In the genomic region with DNA sequence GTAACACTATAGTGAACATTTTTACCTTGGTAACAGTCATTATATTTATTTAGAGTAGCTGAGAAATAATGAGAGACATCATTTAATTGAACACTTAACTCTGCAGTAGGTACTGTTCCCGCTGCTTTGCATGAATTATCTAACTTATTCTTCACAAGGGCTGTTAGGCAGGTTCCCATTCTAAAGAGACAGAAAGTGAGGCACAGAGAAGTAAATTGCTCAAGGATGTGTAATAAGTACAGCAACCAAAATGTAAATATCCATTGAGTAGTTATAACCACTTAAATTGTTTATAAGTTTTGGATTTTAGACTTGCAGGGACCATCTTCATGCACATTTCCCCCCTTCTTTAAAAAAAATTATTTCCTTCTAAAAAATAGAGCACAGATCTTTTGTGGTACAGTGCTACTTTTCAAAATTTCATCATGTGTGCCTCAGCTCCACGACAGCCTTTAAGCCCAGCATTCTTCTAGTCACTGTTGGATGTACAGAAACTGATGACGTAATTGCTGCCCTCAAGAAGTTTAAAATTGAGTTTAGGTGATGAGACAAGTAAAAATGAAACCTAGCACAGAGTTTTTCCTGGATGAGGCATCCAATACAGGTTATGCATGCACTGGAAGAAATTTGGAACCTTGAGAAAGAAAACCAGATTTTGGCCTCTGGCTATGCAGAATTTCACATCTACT, we compare ENCODE assay signal across 11 cellular contexts. TPM values are rescaled to one million over a fixed set of nuclear protein-coding genes. Genes with fewer than 3 reads are reported as not detected.
DNase-seq lines count a peak whose midpoint lies in the region; ATAC-seq and TF ChIP-seq lines count a peak whose summit lies in the region.
"Had no signal": no experiment of that assay in that cellular context is flagged by ENCODE, and none has a peak within 500 bp of the region (broad histone marks: within the 10 kb centered on the region; RNA-seq: fewer than 3 reads in every experiment).

No MANE protein-coding gene starts in this region.

- H3K27ac Mint-ChIP-seq in activated CD8-positive, alpha-beta memory T cell treated with anti-CD3 and anti-CD28 coated beads, Interleukin-2, amount 10 ng/mL, durations not matched to agents 7 days and 5 days: no peak overlapping the region

- H3K27me3 ChIP-seq in transverse colon: no peaks in the 10 kb centered on the region

- H3K36me3 Mint-ChIP-seq in activated CD8-positive, alpha-beta memory T cell treated with anti-CD3 and anti-CD28 coated beads, Interleukin-2, amount 10 ng/mL, durations not matched to agents 7 days and 5 days: peaks cover 23% of the 10 kb centered on the region

- H3K36me3 ChIP-seq in transverse colon: no peaks in the 10 kb centered on the region

- WGBS in transverse colon (ENCODE audit: low coverage in 1 of 2), 2 donors: 74 to 82% methylated on average over 3 of the region's 3 CpGs

- peak; percentile 53 for ATAC-seq in activated CD8-positive, alpha-beta memory T cell treated with anti-CD3 and anti-CD28 coated beads, Interleukin-2, amount 10 ng/mL, durations not matched to agents 7 days and 5 days

- H3K4me3 Mint-ChIP-seq in activated CD8-positive, alpha-beta memory T cell treated with anti-CD3 and anti-CD28 coated beads, Interleukin-2, amount 10 ng/mL, durations not matched to agents 7 days and 5 days: no peak overlapping the region

- TF ChIP-seq CTCF in astrocyte of the cerebellum (IDR thresholded peaks at IDR 0.05; ENCODE audit: low read depth, low read length, missing control alignments): no peak
- TF ChIP-seq CTCF in transverse colon (IDR thresholded peaks at IDR 0.05): no peak

- no peaks in the 10 kb centered on the region for H3K9me3 ChIP-seq in transverse colon

- no peak for DNase-seq in activated CD8-positive, alpha-beta memory T cell treated with anti-CD3 and anti-CD28 coated beads, Interleukin-2, amount 10 ng/mL, durations not matched to agents 7 days and 5 days
- DNase-seq in activated CD8-positive, alpha-beta memory T cell treated with anti-CD3 and anti-CD28 coated beads, Interleukin-2, amount 50 U/mL, for 48 hours: no peak
- DNase-seq in NCI-H526 treated with DMSO at 0.1 percent for 48 hours (lab: John Stamatoyannopoulos, UW) (peak; percentile 13), astrocyte of the cerebellum (ENCODE audit: low read depth) (peak; percentile 8), skeletal muscle cell (ENCODE audit: low read depth) (peak; percentile 56), activated gamma-delta T cell treated with Interleukin-2 at 50 U/mL for 16 hours (no peak), COLO829 (ENCODE audit: low spot score) (no peak), transverse colon (no peak)
- DNase-seq: effector memory CD4-positive, alpha-beta T cell had no signal

- TF ChIP-seq POLR2A in transverse colon (IDR thresholded peaks at IDR 0.05): no peak

- peaks cover 6 to 46% (median 14%) of the 10 kb centered on the region in 4 donors for H3K4me1 ChIP-seq in transverse colon

- no peak overlapping the region for H3K27ac ChIP-seq in transverse colon

- CTCF ChIA-PET in activated CD8-positive, alpha-beta memory T cell treated with anti-CD3 and anti-CD28 coated beads, Interleukin-2, amount 10 ng/mL, durations not matched to agents 7 days and 5 days (lab: Charles Lee): interaction anchor here (1.0 to 2.9 kb wide), 2 partner anchors 12 kb away, joined by 3 to 7 read pairs; no protein-coding TSS in a partner anchor

- H3K27me3 Mint-ChIP-seq in activated CD8-positive, alpha-beta memory T cell treated with anti-CD3 and anti-CD28 coated beads, Interleukin-2, amount 10 ng/mL, durations not matched to agents 7 days and 5 days: no peaks in the 10 kb centered on the region

- H3K4me1 Mint-ChIP-seq in activated CD8-positive, alpha-beta memory T cell treated with anti-CD3 and anti-CD28 coated beads, Interleukin-2, amount 10 ng/mL, durations not matched to agents 7 days and 5 days: peaks cover 32% of the 10 kb centered on the region

- H3K9me3 Mint-ChIP-seq in activated CD8-positive, alpha-beta memory T cell treated with anti-CD3 and anti-CD28 coated beads, Interleukin-2, amount 10 ng/mL, durations not matched to agents 7 days and 5 days (ENCODE audit: low read depth): no peaks in the 10 kb centered on the region

- in situ Hi-C loops in astrocyte of the cerebellum (cut with HindIII; ENCODE audit: low sequenced_read_pairs) (no loop called here), transverse colon (cut with MboI; ENCODE audit: low pct_ligation_motif_present in 1 of 4, low pct_unique_long_range_greater_than_20kb in 1 of 4, low sequenced_read_pairs in 3 of 4) (no loop called here)

- TF ChIP-seq EP300 in transverse colon (IDR thresholded peaks at IDR 0.05; ENCODE audit: low read depth): no peak

- no peak overlapping the region for H3K4me3 ChIP-seq in astrocyte of the cerebellum (ENCODE audit: low read depth, low read length)
- no peak overlapping the region for H3K4me3 ChIP-seq in skeletal muscle cell (ENCODE audit: low read depth, low read length)
- no peak overlapping the region for H3K4me3 ChIP-seq in transverse colon

- intact Hi-C loops in transverse colon (cut with DNase I; ENCODE audit: low total_unique reads): no loop called here

RNA-seq across cellular contexts. Expression of gene MANSC4, which starts 6.0 kb away (rescaled TPM):
- not detected for total RNA-seq in activated CD8-positive, alpha-beta memory T cell treated with anti-CD3 and anti-CD28 coated beads, Interleukin-2, amount 10 ng/mL, durations not matched to agents 7 days and 5 days
- not detected for total RNA-seq in transverse colon
- total RNA-seq: OCI-LY7, renal cortical epithelial cell had no signal

RNA-seq across cellular contexts. Expression of gene KLHL42, which starts 6.0 kb away (rescaled TPM):
- 10 to 100 TPM; 12.6 to 14.7 TPM for total RNA-seq in activated CD8-positive, alpha-beta memory T cell treated with anti-CD3 and anti-CD28 coated beads, Interleukin-2, amount 10 ng/mL, durations not matched to agents 7 days and 5 days
- total RNA-seq in transverse colon: 100 to 1,000 TPM in 1 of 4 donors, 10 to 100 TPM in 3; 14.7 to 104 (median 47.3) TPM

Comparison
In these comparisons a context has a peak if more than half of its experiments do, and no peak if none do; other contexts are left out.
1. DNase-seq: peak in NCI-H526 treated with DMSO at 0.1 percent for 48 hours (single experiment), astrocyte of the cerebellum (single experiment) and skeletal muscle cell (single experiment); none in activated CD8-positive, alpha-beta memory T cell treated with anti-CD3 and anti-CD28 coated beads, Interleukin-2, amount 10 ng/mL, durations not matched to agents 7 days and 5 days (single experiment), activated CD8-positive, alpha-beta memory T cell treated with anti-CD3 and anti-CD28 coated beads, Interleukin-2, amount 50 U/mL, for 48 hours (single experiment), activated gamma-delta T cell treated with Interleukin-2 at 50 U/mL for 16 hours (single experiment), COLO829 (single experiment) and transverse colon (single experiment).